In the genomic region with DNA sequence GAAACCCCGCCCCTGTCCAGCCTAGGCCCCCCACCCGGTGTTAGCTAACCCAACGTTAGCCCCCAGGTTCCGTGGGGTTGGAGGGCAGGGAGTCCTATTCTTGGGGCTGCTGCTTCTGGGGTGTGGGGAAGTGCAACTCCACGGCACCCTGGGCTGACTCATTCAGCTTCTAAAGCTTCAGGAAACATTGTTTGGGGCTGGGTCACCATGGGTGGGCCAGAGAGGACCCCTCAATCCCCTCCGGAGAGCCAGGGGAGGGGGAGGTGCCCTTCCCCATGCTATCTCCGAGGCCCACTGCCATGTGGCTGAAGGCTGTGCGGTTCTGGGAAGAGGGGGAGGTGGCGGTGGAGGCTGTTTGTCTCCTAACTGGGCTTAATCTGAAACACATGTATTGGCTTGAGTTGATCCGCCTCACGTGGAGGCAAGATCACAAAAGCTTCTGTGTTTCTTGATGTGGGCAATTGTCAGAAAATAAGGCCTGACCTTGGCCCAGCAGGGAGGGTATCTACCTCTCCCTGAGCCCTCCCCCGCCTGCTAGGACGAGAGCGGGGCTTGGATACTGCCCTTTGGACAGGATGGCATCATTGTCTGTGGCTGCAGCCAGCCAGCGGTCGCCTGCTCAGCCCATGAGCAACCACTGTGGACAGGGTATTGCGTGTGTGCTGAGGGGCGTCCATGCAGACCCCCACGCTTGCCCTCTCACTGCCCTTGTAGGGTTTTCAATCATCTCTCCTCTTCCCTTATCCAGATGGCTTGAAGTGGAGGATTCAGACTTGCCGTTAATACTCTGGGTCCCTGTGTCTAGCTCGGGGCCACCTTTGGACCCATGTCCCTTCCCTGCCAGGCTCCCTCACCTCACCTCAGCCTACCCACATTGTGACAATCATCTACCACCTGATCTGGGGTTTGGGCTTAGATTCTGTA, we compare ENCODE assay signal across 1 cellular context.
TF ChIP-seq lines count a peak whose summit lies in the region.

No MANE protein-coding gene starts in this region.

TF ChIP-seq in HepG2, 621 proteins besides CTCF, POLR2A, EP300 and RAD21 (continued from another document and continues in another):
- TF ChIP-seq, protein P1, sequence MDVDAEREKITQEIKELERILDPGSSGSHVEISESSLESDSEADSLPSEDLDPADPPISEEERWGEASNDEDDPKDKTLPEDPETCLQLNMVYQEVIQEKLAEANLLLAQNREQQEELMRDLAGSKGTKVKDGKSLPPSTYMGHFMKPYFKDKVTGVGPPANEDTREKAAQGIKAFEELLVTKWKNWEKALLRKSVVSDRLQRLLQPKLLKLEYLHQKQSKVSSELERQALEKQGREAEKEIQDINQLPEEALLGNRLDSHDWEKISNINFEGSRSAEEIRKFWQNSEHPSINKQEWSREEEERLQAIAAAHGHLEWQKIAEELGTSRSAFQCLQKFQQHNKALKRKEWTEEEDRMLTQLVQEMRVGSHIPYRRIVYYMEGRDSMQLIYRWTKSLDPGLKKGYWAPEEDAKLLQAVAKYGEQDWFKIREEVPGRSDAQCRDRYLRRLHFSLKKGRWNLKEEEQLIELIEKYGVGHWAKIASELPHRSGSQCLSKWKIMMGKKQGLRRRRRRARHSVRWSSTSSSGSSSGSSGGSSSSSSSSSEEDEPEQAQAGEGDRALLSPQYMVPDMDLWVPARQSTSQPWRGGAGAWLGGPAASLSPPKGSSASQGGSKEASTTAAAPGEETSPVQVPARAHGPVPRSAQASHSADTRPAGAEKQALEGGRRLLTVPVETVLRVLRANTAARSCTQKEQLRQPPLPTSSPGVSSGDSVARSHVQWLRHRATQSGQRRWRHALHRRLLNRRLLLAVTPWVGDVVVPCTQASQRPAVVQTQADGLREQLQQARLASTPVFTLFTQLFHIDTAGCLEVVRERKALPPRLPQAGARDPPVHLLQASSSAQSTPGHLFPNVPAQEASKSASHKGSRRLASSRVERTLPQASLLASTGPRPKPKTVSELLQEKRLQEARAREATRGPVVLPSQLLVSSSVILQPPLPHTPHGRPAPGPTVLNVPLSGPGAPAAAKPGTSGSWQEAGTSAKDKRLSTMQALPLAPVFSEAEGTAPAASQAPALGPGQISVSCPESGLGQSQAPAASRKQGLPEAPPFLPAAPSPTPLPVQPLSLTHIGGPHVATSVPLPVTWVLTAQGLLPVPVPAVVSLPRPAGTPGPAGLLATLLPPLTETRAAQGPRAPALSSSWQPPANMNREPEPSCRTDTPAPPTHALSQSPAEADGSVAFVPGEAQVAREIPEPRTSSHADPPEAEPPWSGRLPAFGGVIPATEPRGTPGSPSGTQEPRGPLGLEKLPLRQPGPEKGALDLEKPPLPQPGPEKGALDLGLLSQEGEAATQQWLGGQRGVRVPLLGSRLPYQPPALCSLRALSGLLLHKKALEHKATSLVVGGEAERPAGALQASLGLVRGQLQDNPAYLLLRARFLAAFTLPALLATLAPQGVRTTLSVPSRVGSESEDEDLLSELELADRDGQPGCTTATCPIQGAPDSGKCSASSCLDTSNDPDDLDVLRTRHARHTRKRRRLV (CRISPR knock-in tag; IDR thresholded peaks at IDR 0.05): no peak
- TF ChIP-seq SALL2 (CRISPR knock-in tag; IDR thresholded peaks at IDR 0.05) (no peak; the same call in 1 of the 2 replicates), TSC22D2 (CRISPR knock-in tag; IDR thresholded peaks at IDR 0.05; ENCODE audit: borderline replicate concordance) (no peak; the same call in 1 of the 2 replicates), ZBTB34 (CRISPR knock-in tag; IDR thresholded peaks at IDR 0.05) (peak; percentile 20; the same call in 1 of the 2 replicates), ZBTB21 (CRISPR knock-in tag; IDR thresholded peaks at IDR 0.05) (no peak), DNMT1 (CRISPR knock-in tag; IDR thresholded peaks at IDR 0.05) (no peak), TP53 (CRISPR knock-in tag; conservative IDR thresholded peaks at IDR 0.05) (no peak), ZNF354B (CRISPR knock-in tag; IDR thresholded peaks at IDR 0.05) (0 out of 2 replicates have a peak, but pooled peaks have one; percentile 6), ZNF878 (CRISPR knock-in tag; IDR thresholded peaks at IDR 0.05) (no peak), RBM22 (optimal IDR thresholded peaks at IDR 0.05; ENCODE audit: low read length) (peak; percentile 45), ZNF691 (CRISPR knock-in tag; IDR thresholded peaks at IDR 0.05; ENCODE audit: borderline replicate concordance, low read depth) (no peak), MXD1 (CRISPR knock-in tag; IDR thresholded peaks at IDR 0.05) (peak; percentile 67; the same call in 1 of the 2 replicates), ZNF441 (CRISPR knock-in tag; IDR thresholded peaks at IDR 0.05; ENCODE audit: borderline replicate concordance) (no peak), PPARG (CRISPR knock-in tag; conservative IDR thresholded peaks at IDR 0.05) (peak; percentile 82; the same call in 1 of the 2 replicates), YEATS4 (CRISPR knock-in tag; IDR thresholded peaks at IDR 0.05; ENCODE audit: borderline replicate concordance) (peak; percentile 73; the same call in 1 of the 2 replicates), ZSCAN9 (CRISPR knock-in tag; IDR thresholded peaks at IDR 0.05; ENCODE audit: borderline replicate concordance) (peak; percentile 78), HINFP (CRISPR knock-in tag; IDR thresholded peaks at IDR 0.05; ENCODE audit: low read depth) (no peak), THYN1 (CRISPR knock-in tag; IDR thresholded peaks at IDR 0.05; ENCODE audit: borderline replicate concordance, low read depth) (no peak), CCDC6 (CRISPR knock-in tag; IDR thresholded peaks at IDR 0.05) (no peak), RNF2 (conservative IDR thresholded peaks at IDR 0.05; ENCODE audit: low read depth) (no peak), AKAP8 (CRISPR knock-in tag; IDR thresholded peaks at IDR 0.05) (peak; percentile 87), MEIS2 (CRISPR knock-in tag; IDR thresholded peaks at IDR 0.05) (0 out of 2 replicates have a peak, but pooled peaks have one; percentile 61), ETV5 (CRISPR knock-in tag; IDR thresholded peaks at IDR 0.05; ENCODE audit: borderline replicate concordance) (peak; percentile 51; the same call in 1 of the 2 replicates), RFXANK (CRISPR knock-in tag; IDR thresholded peaks at IDR 0.05) (no peak; the same call in 1 of the 2 replicates), CC2D1A (CRISPR knock-in tag; IDR thresholded peaks at IDR 0.05) (0 out of 2 replicates have a peak, but pooled peaks have one; percentile 37), RELA (CRISPR knock-in tag; IDR thresholded peaks at IDR 0.05) (peak; percentile 34), SNAPC5 (CRISPR knock-in tag; IDR thresholded peaks at IDR 0.05; ENCODE audit: borderline replicate concordance) (no peak), BRD4 (CRISPR knock-in tag; IDR thresholded peaks at IDR 0.05) (peak; percentile 20), IRF2 (CRISPR knock-in tag; IDR thresholded peaks at IDR 0.05) (0 out of 2 replicates have a peak, but pooled peaks have one; percentile 71), U2AF2 (IDR thresholded peaks at IDR 0.05; ENCODE audit: low read depth, low read length) (peak; percentile 45; the same call in 1 of the 2 replicates), ZNF83 (CRISPR knock-in tag; IDR thresholded peaks at IDR 0.05; ENCODE audit: borderline replicate concordance) (no peak)
- TF ChIP-seq, protein P2, sequence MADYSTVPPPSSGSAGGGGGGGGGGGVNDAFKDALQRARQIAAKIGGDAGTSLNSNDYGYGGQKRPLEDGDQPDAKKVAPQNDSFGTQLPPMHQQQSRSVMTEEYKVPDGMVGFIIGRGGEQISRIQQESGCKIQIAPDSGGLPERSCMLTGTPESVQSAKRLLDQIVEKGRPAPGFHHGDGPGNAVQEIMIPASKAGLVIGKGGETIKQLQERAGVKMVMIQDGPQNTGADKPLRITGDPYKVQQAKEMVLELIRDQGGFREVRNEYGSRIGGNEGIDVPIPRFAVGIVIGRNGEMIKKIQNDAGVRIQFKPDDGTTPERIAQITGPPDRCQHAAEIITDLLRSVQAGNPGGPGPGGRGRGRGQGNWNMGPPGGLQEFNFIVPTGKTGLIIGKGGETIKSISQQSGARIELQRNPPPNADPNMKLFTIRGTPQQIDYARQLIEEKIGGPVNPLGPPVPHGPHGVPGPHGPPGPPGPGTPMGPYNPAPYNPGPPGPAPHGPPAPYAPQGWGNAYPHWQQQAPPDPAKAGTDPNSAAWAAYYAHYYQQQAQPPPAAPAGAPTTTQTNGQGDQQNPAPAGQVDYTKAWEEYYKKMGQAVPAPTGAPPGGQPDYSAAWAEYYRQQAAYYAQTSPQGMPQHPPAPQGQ (CRISPR knock-in tag; IDR thresholded peaks at IDR 0.05; ENCODE audit: borderline replicate concordance): no peak
- TF ChIP-seq, protein P3, sequence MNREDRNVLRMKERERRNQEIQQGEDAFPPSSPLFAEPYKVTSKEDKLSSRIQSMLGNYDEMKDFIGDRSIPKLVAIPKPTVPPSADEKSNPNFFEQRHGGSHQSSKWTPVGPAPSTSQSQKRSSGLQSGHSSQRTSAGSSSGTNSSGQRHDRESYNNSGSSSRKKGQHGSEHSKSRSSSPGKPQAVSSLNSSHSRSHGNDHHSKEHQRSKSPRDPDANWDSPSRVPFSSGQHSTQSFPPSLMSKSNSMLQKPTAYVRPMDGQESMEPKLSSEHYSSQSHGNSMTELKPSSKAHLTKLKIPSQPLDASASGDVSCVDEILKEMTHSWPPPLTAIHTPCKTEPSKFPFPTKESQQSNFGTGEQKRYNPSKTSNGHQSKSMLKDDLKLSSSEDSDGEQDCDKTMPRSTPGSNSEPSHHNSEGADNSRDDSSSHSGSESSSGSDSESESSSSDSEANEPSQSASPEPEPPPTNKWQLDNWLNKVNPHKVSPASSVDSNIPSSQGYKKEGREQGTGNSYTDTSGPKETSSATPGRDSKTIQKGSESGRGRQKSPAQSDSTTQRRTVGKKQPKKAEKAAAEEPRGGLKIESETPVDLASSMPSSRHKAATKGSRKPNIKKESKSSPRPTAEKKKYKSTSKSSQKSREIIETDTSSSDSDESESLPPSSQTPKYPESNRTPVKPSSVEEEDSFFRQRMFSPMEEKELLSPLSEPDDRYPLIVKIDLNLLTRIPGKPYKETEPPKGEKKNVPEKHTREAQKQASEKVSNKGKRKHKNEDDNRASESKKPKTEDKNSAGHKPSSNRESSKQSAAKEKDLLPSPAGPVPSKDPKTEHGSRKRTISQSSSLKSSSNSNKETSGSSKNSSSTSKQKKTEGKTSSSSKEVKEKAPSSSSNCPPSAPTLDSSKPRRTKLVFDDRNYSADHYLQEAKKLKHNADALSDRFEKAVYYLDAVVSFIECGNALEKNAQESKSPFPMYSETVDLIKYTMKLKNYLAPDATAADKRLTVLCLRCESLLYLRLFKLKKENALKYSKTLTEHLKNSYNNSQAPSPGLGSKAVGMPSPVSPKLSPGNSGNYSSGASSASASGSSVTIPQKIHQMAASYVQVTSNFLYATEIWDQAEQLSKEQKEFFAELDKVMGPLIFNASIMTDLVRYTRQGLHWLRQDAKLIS (CRISPR knock-in tag; IDR thresholded peaks at IDR 0.05): peak; percentile 50; the same call in 1 of the 2 replicates
- TF ChIP-seq, protein P4, sequence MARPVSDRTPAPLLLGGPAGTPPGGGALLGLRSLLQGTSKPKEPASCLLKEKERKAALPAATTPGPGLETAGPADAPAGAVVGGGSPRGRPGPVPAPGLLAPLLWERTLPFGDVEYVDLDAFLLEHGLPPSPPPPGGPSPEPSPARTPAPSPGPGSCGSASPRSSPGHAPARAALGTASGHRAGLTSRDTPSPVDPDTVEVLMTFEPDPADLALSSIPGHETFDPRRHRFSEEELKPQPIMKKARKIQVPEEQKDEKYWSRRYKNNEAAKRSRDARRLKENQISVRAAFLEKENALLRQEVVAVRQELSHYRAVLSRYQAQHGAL (CRISPR knock-in tag; IDR thresholded peaks at IDR 0.05; ENCODE audit: not compliant biosample characterization): no peak
- TF ChIP-seq, protein P5, sequence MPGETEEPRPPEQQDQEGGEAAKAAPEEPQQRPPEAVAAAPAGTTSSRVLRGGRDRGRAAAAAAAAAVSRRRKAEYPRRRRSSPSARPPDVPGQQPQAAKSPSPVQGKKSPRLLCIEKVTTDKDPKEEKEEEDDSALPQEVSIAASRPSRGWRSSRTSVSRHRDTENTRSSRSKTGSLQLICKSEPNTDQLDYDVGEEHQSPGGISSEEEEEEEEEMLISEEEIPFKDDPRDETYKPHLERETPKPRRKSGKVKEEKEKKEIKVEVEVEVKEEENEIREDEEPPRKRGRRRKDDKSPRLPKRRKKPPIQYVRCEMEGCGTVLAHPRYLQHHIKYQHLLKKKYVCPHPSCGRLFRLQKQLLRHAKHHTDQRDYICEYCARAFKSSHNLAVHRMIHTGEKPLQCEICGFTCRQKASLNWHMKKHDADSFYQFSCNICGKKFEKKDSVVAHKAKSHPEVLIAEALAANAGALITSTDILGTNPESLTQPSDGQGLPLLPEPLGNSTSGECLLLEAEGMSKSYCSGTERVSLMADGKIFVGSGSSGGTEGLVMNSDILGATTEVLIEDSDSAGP (CRISPR knock-in tag; IDR thresholded peaks at IDR 0.05; ENCODE audit: borderline replicate concordance): no peak; the same call in 1 of the 2 replicates
